ENCODE assay signal across 1 cellular context in genomic region chr7:16204953-16205352, GRCh38.
TF ChIP-seq lines count a peak whose summit lies in the region.

No MANE protein-coding gene starts in this region.

TF ChIP-seq in WTC11, 78 proteins besides CTCF, POLR2A, EP300 and RAD21:
- TF ChIP-seq ZNF425 (CRISPR knock-in tag; conservative IDR thresholded peaks at IDR 0.05) = no peak
- no peak for TF ChIP-seq FOXK1 (CRISPR knock-in tag; IDR thresholded peaks at IDR 0.05)
- no peak for TF ChIP-seq MYBL2 (CRISPR knock-in tag; IDR thresholded peaks at IDR 0.05)
- TF ChIP-seq FOXP1 (CRISPR knock-in tag; IDR thresholded peaks at IDR 0.05; ENCODE audit: borderline replicate concordance) = no peak
- TF ChIP-seq NFE2L1 (CRISPR knock-in tag; IDR thresholded peaks at IDR 0.05) = no peak
- TF ChIP-seq, protein P1, sequence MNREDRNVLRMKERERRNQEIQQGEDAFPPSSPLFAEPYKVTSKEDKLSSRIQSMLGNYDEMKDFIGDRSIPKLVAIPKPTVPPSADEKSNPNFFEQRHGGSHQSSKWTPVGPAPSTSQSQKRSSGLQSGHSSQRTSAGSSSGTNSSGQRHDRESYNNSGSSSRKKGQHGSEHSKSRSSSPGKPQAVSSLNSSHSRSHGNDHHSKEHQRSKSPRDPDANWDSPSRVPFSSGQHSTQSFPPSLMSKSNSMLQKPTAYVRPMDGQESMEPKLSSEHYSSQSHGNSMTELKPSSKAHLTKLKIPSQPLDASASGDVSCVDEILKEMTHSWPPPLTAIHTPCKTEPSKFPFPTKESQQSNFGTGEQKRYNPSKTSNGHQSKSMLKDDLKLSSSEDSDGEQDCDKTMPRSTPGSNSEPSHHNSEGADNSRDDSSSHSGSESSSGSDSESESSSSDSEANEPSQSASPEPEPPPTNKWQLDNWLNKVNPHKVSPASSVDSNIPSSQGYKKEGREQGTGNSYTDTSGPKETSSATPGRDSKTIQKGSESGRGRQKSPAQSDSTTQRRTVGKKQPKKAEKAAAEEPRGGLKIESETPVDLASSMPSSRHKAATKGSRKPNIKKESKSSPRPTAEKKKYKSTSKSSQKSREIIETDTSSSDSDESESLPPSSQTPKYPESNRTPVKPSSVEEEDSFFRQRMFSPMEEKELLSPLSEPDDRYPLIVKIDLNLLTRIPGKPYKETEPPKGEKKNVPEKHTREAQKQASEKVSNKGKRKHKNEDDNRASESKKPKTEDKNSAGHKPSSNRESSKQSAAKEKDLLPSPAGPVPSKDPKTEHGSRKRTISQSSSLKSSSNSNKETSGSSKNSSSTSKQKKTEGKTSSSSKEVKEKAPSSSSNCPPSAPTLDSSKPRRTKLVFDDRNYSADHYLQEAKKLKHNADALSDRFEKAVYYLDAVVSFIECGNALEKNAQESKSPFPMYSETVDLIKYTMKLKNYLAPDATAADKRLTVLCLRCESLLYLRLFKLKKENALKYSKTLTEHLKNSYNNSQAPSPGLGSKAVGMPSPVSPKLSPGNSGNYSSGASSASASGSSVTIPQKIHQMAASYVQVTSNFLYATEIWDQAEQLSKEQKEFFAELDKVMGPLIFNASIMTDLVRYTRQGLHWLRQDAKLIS (CRISPR knock-in tag; IDR thresholded peaks at IDR 0.05; ENCODE audit: borderline replicate concordance) = no peak
- TF ChIP-seq IRF2 (CRISPR knock-in tag; IDR thresholded peaks at IDR 0.05; ENCODE audit: borderline replicate concordance, low read depth) = no peak
- no peak for TF ChIP-seq ZNF138 (CRISPR knock-in tag; conservative IDR thresholded peaks at IDR 0.05)
